ENCODE assay signal across 1 cellular context in genomic region chr6:27053738-27054137, GRCh38.
TF ChIP-seq lines count a peak whose summit lies in the region.

No MANE protein-coding gene starts in this region.

TF ChIP-seq in GM12878, 131 proteins besides CTCF, POLR2A, EP300 and RAD21 (continued from another document and continues in another):
- TF ChIP-seq ZBTB33 (IDR thresholded peaks at IDR 0.05) (no peak), JUND (IDR thresholded peaks at IDR 0.05; ENCODE audit: low read depth, low read length) (no peak), SIX5 (IDR thresholded peaks at IDR 0.05; ENCODE audit: low read depth, low read length, severe bottlenecking) (no peak), HDAC2 (IDR thresholded peaks at IDR 0.05) (no peak), MTA3 (IDR thresholded peaks at IDR 0.05; ENCODE audit: borderline replicate concordance, low read length) (no peak), ZBTB4 (CRISPR knock-in tag; IDR thresholded peaks at IDR 0.05) (no peak), STAT1 (conservative IDR thresholded peaks at IDR 0.05) (no peak), PAX8 (IDR thresholded peaks at IDR 0.05) (no peak), CBX3 (IDR thresholded peaks at IDR 0.05; ENCODE audit: borderline replicate concordance, low read depth) (no peak), RELB (IDR thresholded peaks at IDR 0.05; ENCODE audit: low read depth) (peak; percentile 79), RB1 (IDR thresholded peaks at IDR 0.05; ENCODE audit: borderline replicate concordance) (no peak), JUNB (IDR thresholded peaks at IDR 0.05) (no peak), IKZF1 (conservative IDR thresholded peaks at IDR 0.05) (peak; percentile 91), SUPT20H (IDR thresholded peaks at IDR 0.05; ENCODE audit: borderline replicate concordance, control insufficient read depth, low read depth, low read length) (no peak), ATF3 (IDR thresholded peaks at IDR 0.05; ENCODE audit: borderline replicate concordance, extremely low read depth, low read depth, low read length) (no peak), E4F1 (IDR thresholded peaks at IDR 0.05; ENCODE audit: borderline replicate concordance, partially characterized antibody) (no peak), NRF1 (conservative IDR thresholded peaks at IDR 0.05; ENCODE audit: low read depth, low read length) (no peak), ZNF24 (IDR thresholded peaks at IDR 0.05) (no peak), ZBED1 (IDR thresholded peaks at IDR 0.05; ENCODE audit: borderline replicate concordance) (no peak), ZNF384 (IDR thresholded peaks at IDR 0.05; ENCODE audit: borderline replicate concordance, low read depth, low read length) (no peak), IRF4 (IDR thresholded peaks at IDR 0.05; ENCODE audit: low read depth, low read length) (0 out of 2 replicates have a peak, but pooled peaks have one; percentile 11), HDGF (IDR thresholded peaks at IDR 0.05) (no peak), WRNIP1 (IDR thresholded peaks at IDR 0.05; ENCODE audit: borderline replicate concordance, low read depth, low read length) (no peak), MEF2A (IDR thresholded peaks at IDR 0.05; ENCODE audit: insufficient read depth, low read depth, low read length) (no peak), HCFC1 (IDR thresholded peaks at IDR 0.05; ENCODE audit: low read length) (no peak), TCF3 (IDR thresholded peaks at IDR 0.05; ENCODE audit: borderline replicate concordance, insufficient read depth, low read depth, low read length) (no peak), BCL3 (IDR thresholded peaks at IDR 0.05; ENCODE audit: borderline replicate concordance, insufficient read depth, low read depth, low read length, poor library complexity, severe bottlenecking) (peak; percentile 33), STAT3 (IDR thresholded peaks at IDR 0.05; ENCODE audit: low read depth, low read length) (no peak), HDAC6 (IDR thresholded peaks at IDR 0.05; ENCODE audit: unreplicated experiment) (no peak), ZBTB11 (CRISPR knock-in tag; IDR thresholded peaks at IDR 0.05) (no peak), MAX (IDR thresholded peaks at IDR 0.05; ENCODE audit: low read depth, low read length) (no peak), POU2F2 (IDR thresholded peaks at IDR 0.05; ENCODE audit: borderline replicate concordance, low read depth, low read length) (no peak), MYB (IDR thresholded peaks at IDR 0.05; ENCODE audit: borderline replicate concordance, low read depth, low read length) (no peak), KAT2A (conservative IDR thresholded peaks at IDR 0.05; ENCODE audit: control insufficient read depth, low read depth, low read length) (no peak), SPI1 (IDR thresholded peaks at IDR 0.05; ENCODE audit: borderline replicate concordance, insufficient read depth, low read depth, low read length) (peak; percentile 60), REST (IDR thresholded peaks at IDR 0.05; ENCODE audit: low read depth, low read length) (no peak), ZZZ3 (IDR thresholded peaks at IDR 0.05; ENCODE audit: control insufficient read depth, insufficient read length, low read depth) (no peak), PKNOX1 (IDR thresholded peaks at IDR 0.05) (no peak)
